In genomic region chr1:39901486-39902120, GRCh38 we compare ENCODE assay signal across 8 cellular contexts. TPM values are rescaled to one million over a fixed set of nuclear protein-coding genes. Genes with fewer than 3 reads are reported as not detected.
DNase-seq lines count a peak whose midpoint lies in the region; ATAC-seq, FAIRE-seq and TF ChIP-seq lines count a peak whose summit lies in the region.

A gene with protein sequence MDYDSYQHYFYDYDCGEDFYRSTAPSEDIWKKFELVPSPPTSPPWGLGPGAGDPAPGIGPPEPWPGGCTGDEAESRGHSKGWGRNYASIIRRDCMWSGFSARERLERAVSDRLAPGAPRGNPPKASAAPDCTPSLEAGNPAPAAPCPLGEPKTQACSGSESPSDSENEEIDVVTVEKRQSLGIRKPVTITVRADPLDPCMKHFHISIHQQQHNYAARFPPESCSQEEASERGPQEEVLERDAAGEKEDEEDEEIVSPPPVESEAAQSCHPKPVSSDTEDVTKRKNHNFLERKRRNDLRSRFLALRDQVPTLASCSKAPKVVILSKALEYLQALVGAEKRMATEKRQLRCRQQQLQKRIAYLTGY (minus strand): TSS chr1:39901917. CDS start chr1:39901434, 483 bp downstream.

- peak within 1 kb of the TSS; percentile 9 for H3K56ac ChIP-seq in H1 (replicated peaks; ENCODE audit: insufficient read length, low read depth, low read length)

- TF ChIP-seq EP300 in H1 (IDR thresholded peaks at IDR 0.05; ENCODE audit: borderline replicate concordance in 1 of 2, low read depth in 2 of 2, low read length in 2 of 2) = peak in 1 of 2 experiments; percentile 1; a peak in 1 of 3 replicates

- DNase-seq in AG09309 (ENCODE audit: low read depth) (no peak), NCI-H526 treated with DMSO at 0.1 percent for 48 hours (lab: John Stamatoyannopoulos, UW) (peak; percentile 94), H1 (ENCODE audit: low read depth in 1 of 2, low spot score in 2 of 2) (peak; percentile 79 to 94)
- peak; percentile 76 for DNase-seq in activated CD4-positive, alpha-beta memory T cell treated with anti-CD3 and anti-CD28 coated beads, Interleukin-2, amount 10 ng/mL, durations not matched to agents 7 days and 5 days
- peak; percentile 58 to 63 for DNase-seq in stimulated activated CD8-positive, alpha-beta memory T cell treated with anti-CD3 and anti-CD28 coated beads, Interleukin-15, amount 100 ng/mL, for 48 hours (ENCODE audit: low read depth in 2 of 2)

- no peaks in the 10 kb centered on the region for H3K9me3 ChIP-seq in H1 (ENCODE audit: insufficient read depth in 2 of 2, low read depth in 1 of 2, low read length in 1 of 2)
- H3K9me3 ChIP-seq in mesodermal cell (ENCODE audit: control insufficient read depth, low read length) = no peaks in the 10 kb centered on the region

- H3K36me3 ChIP-seq in H1 (ENCODE audit: control insufficient read depth in 2 of 4, insufficient read depth in 4 of 4, low read length in 3 of 4) (peaks cover 0 to 3% (median 0%) of the 10 kb centered on the region in 4 experiments; a peak in 1 of 8 replicates), mesodermal cell (ENCODE audit: control insufficient read depth, insufficient read depth, low read length) (no peaks in the 10 kb centered on the region)

- H2AK5ac ChIP-seq in H1 (ENCODE audit: low read depth, low read length) = no peak within 1 kb of the TSS

- peaks cover 0 to 10% of the 10 kb centered on the region in 2 experiments; a peak in 1 of 4 replicates for H3K79me2 ChIP-seq in H1 (ENCODE audit: control insufficient read depth in 1 of 2, insufficient read depth in 2 of 2, low read length in 2 of 2)

- peak within 1 kb of the TSS; percentile 21 to 73 (median 64) for H3K9ac ChIP-seq in H1 (replicated peaks in 1 of 4; ENCODE audit: extremely low read depth in 1 of 4, low read depth in 3 of 4, low read length in 3 of 4)

- CTCF ChIA-PET in activated CD4-positive, alpha-beta memory T cell treated with anti-CD3 and anti-CD28 coated beads, Interleukin-2, amount 10 ng/mL, durations not matched to agents 7 days and 5 days (lab: Charles Lee) = interaction anchor here (0.6 to 2.5 kb wide), 25 partner anchors 9 to 1032 kb away, joined by 3 to 32 read pairs (median 4); no protein-coding TSS in a partner anchor
- CTCF ChIA-PET in H1 (lab: Charles Lee; ENCODE audit: partially characterized antibody) = interaction anchor here (0.6 to 17.0 kb wide), 22 partner anchors 9 to 131 kb away, joined by 3 to 184 read pairs (median 5); no protein-coding TSS in a partner anchor

- H3K14ac ChIP-seq in H1 (ENCODE audit: insufficient read length) = no peak within 1 kb of the TSS

- no peaks in the 10 kb centered on the region for H3K79me1 ChIP-seq in H1 (ENCODE audit: low read depth, low read length)

- H3K4ac ChIP-seq in H1 (replicated peaks; ENCODE audit: insufficient read length, low read depth, low read length) = no peak within 1 kb of the TSS

- peak within 1 kb of the TSS; percentile 66 for H3K4me3 Mint-ChIP-seq in activated CD4-positive, alpha-beta memory T cell treated with anti-CD3 and anti-CD28 coated beads, Interleukin-2, amount 10 ng/mL, durations not matched to agents 7 days and 5 days

- no peak for FAIRE-seq in H1 (lab: Jason Lieb, UNC)

- TF ChIP-seq RAD21 in H1 (IDR thresholded peaks at IDR 0.05 in 1 of 2, conservative IDR thresholded peaks at IDR 0.05 in 1 of 2; ENCODE audit: low read depth in 2 of 2, low read length in 2 of 2) = no peak

- peak within 1 kb of the TSS; percentile 52; the same call in 1 of the 2 replicates for H2BK5ac ChIP-seq in H1 (ENCODE audit: low read depth, low read length)

- H2BK12ac ChIP-seq in H1 (ENCODE audit: low read depth, low read length) = peak within 1 kb of the TSS; percentile 60; the same call in 1 of the 2 replicates

- H2BK20ac ChIP-seq in H1 (ENCODE audit: low read length) = no peak within 1 kb of the TSS

- peaks cover 14 to 31% (median 18%) of the 10 kb centered on the region in 4 experiments; a peak in 6 of 7 replicates for H3K4me1 ChIP-seq in H1 (replicated peaks in 1 of 4; ENCODE audit: control insufficient read depth in 3 of 4, insufficient read depth in 4 of 4, low read length in 3 of 4)
- peaks cover 24% of the 10 kb centered on the region for H3K4me1 ChIP-seq in mesodermal cell (ENCODE audit: control insufficient read depth, insufficient read depth, low read length, poor library complexity, severe bottlenecking)

- WGBS in H1 (ENCODE audit: extremely low coverage in 1 of 2, insufficient coverage in 1 of 2, insufficient read length in 1 of 2, insufficient replicate concordance in 2 of 2, low coverage in 1 of 2, low lambda C conversion rate in 2 of 2, missing lambda C conversion rate in 1 of 2), 2 experiments = 1% methylated on average over 51 of the region's 83 CpGs; no CpG with 5 or more reads in 1 of the 2 experiments
- WGBS in mesodermal cell (ENCODE audit: insufficient coverage in 2 of 2), 2 experiments = 0% methylated on average over 51 to 72 of the region's 83 CpGs

- H3K4me3 ChIP-seq in AG09309 (ENCODE audit: control insufficient read depth, low read depth, low read length) = peak within 1 kb of the TSS; percentile 72
- peak within 1 kb of the TSS; percentile 81 to 89 (median 84) for H3K4me3 ChIP-seq in H1 (ENCODE audit: extremely low read depth in 1 of 4, insufficient read depth in 2 of 4, low read depth in 3 of 4, low read length in 4 of 4)
- H3K4me3 ChIP-seq in mesodermal cell (ENCODE audit: extremely low read depth, insufficient read depth, low read length, poor library complexity, severe bottlenecking) = peak within 1 kb of the TSS; percentile 65

- TF ChIP-seq CTCF in AG09309 (IDR thresholded peaks at IDR 0.05; ENCODE audit: control insufficient read depth, insufficient read depth, low read depth, low read length, missing control alignments) = no peak
- no peak for TF ChIP-seq CTCF in H1 (IDR thresholded peaks at IDR 0.05; ENCODE audit: control extremely low read depth in 1 of 3, insufficient read depth in 1 of 3, low read depth in 1 of 3, low read length in 3 of 3)

- H4K20me1 ChIP-seq in H1 (replicated peaks in 1 of 2; ENCODE audit: control insufficient read depth in 1 of 2, insufficient read depth in 2 of 2, low read length in 2 of 2) = no peaks in the 10 kb centered on the region

- H3K9me3 Mint-ChIP-seq in activated CD4-positive, alpha-beta memory T cell treated with anti-CD3 and anti-CD28 coated beads, Interleukin-2, amount 10 ng/mL, durations not matched to agents 7 days and 5 days = no peaks in the 10 kb centered on the region

- POLR2A ChIA-PET in activated CD4-positive, alpha-beta memory T cell treated with anti-CD3 and anti-CD28 coated beads, Interleukin-2, amount 10 ng/mL, durations not matched to agents 7 days and 5 days (lab: Charles Lee) = interaction anchor here (0.9 to 3.5 kb wide), 9 partner anchors 12 to 141 kb away, joined by 3 to 18 read pairs (median 3); partner anchors contain the start of genes BMP8B, CAP1 and TRIT1
- POLR2A ChIA-PET in H1 (lab: Charles Lee; ENCODE audit: partially characterized antibody) = interaction anchor here (1.0 to 4.8 kb wide), 23 partner anchors 9 to 144 kb away, joined by 3 to 43 read pairs (median 6); partner anchors contain the start of genes BMP8B, CAP1, MFSD2A and TRIT1

- no peak within 1 kb of the TSS for H3K27ac Mint-ChIP-seq in activated CD4-positive, alpha-beta memory T cell treated with anti-CD3 and anti-CD28 coated beads, Interleukin-2, amount 10 ng/mL, durations not matched to agents 7 days and 5 days

- peak within 1 kb of the TSS; percentile 85; the same call in 1 of the 2 replicates for H4K8ac ChIP-seq in H1 (ENCODE audit: extremely low read depth, insufficient read depth, low read length)

- peak within 1 kb of the TSS; percentile 97; the same call in 1 of the 2 replicates for H2BK15ac ChIP-seq in H1 (ENCODE audit: low read length)

- H3K27me3 ChIP-seq in H1 (replicated peaks in 1 of 4; ENCODE audit: control insufficient read depth in 3 of 4, extremely low read depth in 1 of 4, insufficient read depth in 3 of 4, low read length in 3 of 4) = peaks cover 3 to 12% (median 10%) of the 10 kb centered on the region in 4 experiments; a peak in 6 of 7 replicates

- no peak within 1 kb of the TSS for H3K23ac ChIP-seq in H1 (ENCODE audit: insufficient read length)

- peaks cover 5% of the 10 kb centered on the region for H3K4me1 Mint-ChIP-seq in activated CD4-positive, alpha-beta memory T cell treated with anti-CD3 and anti-CD28 coated beads, Interleukin-2, amount 10 ng/mL, durations not matched to agents 7 days and 5 days

- peak within 1 kb of the TSS; percentile 78 to 90 for H3K4me2 ChIP-seq in H1 (ENCODE audit: insufficient read depth in 1 of 2, low read depth in 2 of 2, low read length in 2 of 2)

- peaks cover 67% of the 10 kb centered on the region for H3K27me3 Mint-ChIP-seq in activated CD4-positive, alpha-beta memory T cell treated with anti-CD3 and anti-CD28 coated beads, Interleukin-2, amount 10 ng/mL, durations not matched to agents 7 days and 5 days

- H3K27ac ChIP-seq in H1 (ENCODE audit: low read depth, low read length) = no peak within 1 kb of the TSS
- no peak within 1 kb of the TSS for H3K27ac ChIP-seq in mesodermal cell (ENCODE audit: low read depth, low read length, severe bottlenecking)

- peak; percentile 75 for ATAC-seq in GM18909 (IDR thresholded peaks at IDR 0.05; ENCODE audit: poor library complexity, unreplicated experiment)
- ATAC-seq in HG03135 (IDR thresholded peaks at IDR 0.05; ENCODE audit: unreplicated experiment) = peak; percentile 72

- H2BK120ac ChIP-seq in H1 (replicated peaks; ENCODE audit: low read depth, low read length) = no peak within 1 kb of the TSS

- H4K91ac ChIP-seq in H1 (replicated peaks; ENCODE audit: insufficient read length, low read length) = no peak within 1 kb of the TSS

- H3K18ac ChIP-seq in H1 (ENCODE audit: extremely low read depth, low read length) = peak within 1 kb of the TSS; percentile 88

- H2AFZ ChIP-seq in H1 (ENCODE audit: low read length) = peak within 1 kb of the TSS; percentile 95

- TF ChIP-seq POLR2A in H1 (IDR thresholded peaks at IDR 0.05; ENCODE audit: control extremely low read depth in 1 of 2, low read depth in 2 of 2, low read length in 2 of 2) = peak in 1 of 2 experiments; percentile 18; a peak in 1 of 3 replicates

- peak within 1 kb of the TSS; percentile 38 for H4K5ac ChIP-seq in H1 (ENCODE audit: insufficient read length, low read depth, low read length)

- H3K36me3 Mint-ChIP-seq in activated CD4-positive, alpha-beta memory T cell treated with anti-CD3 and anti-CD28 coated beads, Interleukin-2, amount 10 ng/mL, durations not matched to agents 7 days and 5 days (ENCODE audit: low read depth) = no peaks in the 10 kb centered on the region

- H3K23me2 ChIP-seq in H1 (ENCODE audit: low read depth, low read length) = peaks cover 21% of the 10 kb centered on the region

RNA-seq across cellular contexts. Expression of the gene that starts here (rescaled TPM):
- under 1 TPM; 0.10 to 0.18 TPM for total RNA-seq in activated CD4-positive, alpha-beta memory T cell treated with anti-CD3 and anti-CD28 coated beads, Interleukin-2, amount 10 ng/mL, durations not matched to agents 7 days and 5 days
- 28.8 and 29.9 TPM in 2 replicates for total RNA-seq in H1 (2021; fragmentation: NEBNext Ultra II Directional; extraction: Animal tissue kit (Norgen Biotek cat#: 25700))
- polyA plus RNA-seq in H1 (2011; rRNA removed) = 20.3 and 30.3 TPM in 2 replicates
- polyA plus RNA-seq in H1 (2011; cell fraction: cytosol; rRNA removed) = 31.1 TPM
- polyA plus RNA-seq in H1 (2011; cell fraction: nucleus; rRNA removed) = 25.5 TPM
- polyA plus RNA-seq in H1 (2012, experiment 1 of 2) = 19.1 to 20.7 TPM (median 20.2 TPM) in 4 replicates
- polyA plus RNA-seq in H1 (2012, experiment 2 of 2) = 25.3 TPM
- 18.5 TPM for polyA plus RNA-seq in H1 (2013, experiment 1 of 2)
- 18.8 TPM for polyA plus RNA-seq in H1 (2013, experiment 2 of 2)
- polyA minus RNA-seq in H1 (2011; rRNA and poly(A)+ RNA removed) = 20.0 and 29.7 TPM in 2 replicates
- polyA minus RNA-seq in H1 (2011; cell fraction: cytosol; rRNA and poly(A)+ RNA removed) = 19.9 TPM
- polyA minus RNA-seq in H1 (2011; cell fraction: nucleus; rRNA and poly(A)+ RNA removed) = 35.5 TPM
- 11.3 TPM for polyA plus RNA-seq in mesodermal cell (2013, experiment 1 of 2)
- polyA plus RNA-seq in mesodermal cell (2013, experiment 2 of 2) = 8.7 TPM

Comparison
In these comparisons a context has a peak if more than half of its experiments do, and no peak if none do; other contexts are left out.
1. RNA of the gene that starts here (total RNA-seq): 28.8 to 29.9 TPM in H1; 0.10 to 0.18 TPM in activated CD4-positive, alpha-beta memory T cell treated with anti-CD3 and anti-CD28 coated beads, Interleukin-2, amount 10 ng/mL, durations not matched to agents 7 days and 5 days; every median in the first group is over 10 times any median in the second.
2. Peak in DNase-seq in activated CD4-positive, alpha-beta memory T cell treated with anti-CD3 and anti-CD28 coated beads, Interleukin-2, amount 10 ng/mL, durations not matched to agents 7 days and 5 days; RNA of the gene not detected or under 1 TPM.
3. Peak in every context shown above with its lines, with median percentiles within 50 percentile points of each other: H3K4me3 ChIP-seq.